ENCODE assay signal across 11 cellular contexts in the genomic region with DNA sequence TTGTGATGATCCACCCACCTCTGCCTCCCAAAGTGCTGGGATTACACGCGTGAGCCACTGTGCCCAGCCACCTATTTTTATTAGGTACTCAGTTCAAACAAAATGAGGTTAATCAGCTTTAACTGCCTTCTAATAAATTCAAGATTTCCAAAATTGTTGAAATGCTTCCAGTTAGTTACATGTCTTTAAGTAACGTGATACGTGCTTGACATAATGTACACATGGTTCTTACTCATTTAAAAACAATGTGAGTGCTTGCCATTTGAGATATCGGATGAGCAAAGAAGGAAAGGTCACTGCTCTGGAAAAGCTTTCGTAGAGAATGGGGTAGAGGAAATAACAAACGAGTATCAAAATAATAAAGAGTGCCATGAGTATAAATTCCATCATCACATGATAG.
DNase-seq lines count a peak whose midpoint lies in the region; ATAC-seq, FAIRE-seq and TF ChIP-seq lines count a peak whose summit lies in the region.
"Had no signal": no experiment of that assay in that cellular context is flagged by ENCODE, and none has a peak within 500 bp of the region (broad histone marks: within the 10 kb centered on the region; RNA-seq: fewer than 3 reads in every experiment).

No MANE protein-coding gene starts in this region.

- no peak for FAIRE-seq in A549 (lab: Jason Lieb, UNC)

- ATAC-seq in A549 (peak; percentile 69 to 70; a peak in 5 of 6 replicates), heart left ventricle (peak in 3 of 4 donors; percentile 31 to 59 (median 50)), GM19455 (IDR thresholded peaks at IDR 0.05; ENCODE audit: unreplicated experiment) (no peak), GM21717 (IDR thresholded peaks at IDR 0.05; ENCODE audit: unreplicated experiment) (no peak), HG02852 (IDR thresholded peaks at IDR 0.05; ENCODE audit: unreplicated experiment) (no peak), HG03565 (IDR thresholded peaks at IDR 0.05; ENCODE audit: unreplicated experiment) (no peak)

- DNase-seq in A549 (ENCODE audit: low read depth in 1 of 2, low spot score in 1 of 2): peak; percentile 26 to 33
- DNase-seq in H4 (ENCODE audit: low spot score): peak; percentile 62
- no peak for DNase-seq in activated T-helper 1 cell treated with anti-CD3 and anti-CD28 coated beads, Interleukin-12 subunit alpha, Interleukin-12 subunit beta, Interleukin-2, Interleukin-4 antibody, amounts not matched to agents 30 ng/mL and 10 ng/mL and 1 ng/mL, durations not matched to agents 14 hours and 24 hours and 36 hours (ENCODE audit: low spot score)
- DNase-seq in heart left ventricle: no peak
- DNase-seq: DMS 273 treated with DMSO at 0.1 percent for 48 hours, left cardiac atrium, NCI-H1417 had no signal

- WGBS in A549 (ENCODE audit: missing lambda C conversion rate): 29% methylated on average over 7 of the region's 7 CpGs
- 53 to 65% (median 57%) methylated on average over 7 of the region's 7 CpGs for WGBS in heart left ventricle, 4 donors

- H3K27ac ChIP-seq in A549 (peak overlapping the region in 1 of 2 experiments; percentile 13; a peak in 1 of 6 replicates), heart left ventricle (peak overlapping the region in 10 of 12 donors; percentile 7 to 52 (median 32))

- H3K4me1 ChIP-seq in A549 (peaks cover 22% of the 10 kb centered on the region), heart left ventricle (peaks cover 0 to 24% (median 9%) of the 10 kb centered on the region in 12 donors)

- no peak for TF ChIP-seq EP300 in A549 (IDR thresholded peaks at IDR 0.05)

- TF ChIP-seq CTCF in A549 (IDR thresholded peaks at IDR 0.05): no peak
- no peak for TF ChIP-seq CTCF in heart left ventricle (IDR thresholded peaks at IDR 0.05)

- no peaks in the 10 kb centered on the region for H3K9me3 Mint-ChIP-seq in activated T-helper 1 cell treated with anti-CD3 and anti-CD28 coated beads, Interleukin-12 subunit alpha, Interleukin-12 subunit beta, Interleukin-2, Interleukin-4 antibody, amounts not matched to agents 30 ng/mL and 10 ng/mL and 1 ng/mL, durations not matched to agents 14 hours and 24 hours and 36 hours

- peaks cover 0 to 99% (median 83%) of the 10 kb centered on the region in 9 donors for H3K36me3 ChIP-seq in heart left ventricle

- H3K27me3 Mint-ChIP-seq in activated T-helper 1 cell treated with anti-CD3 and anti-CD28 coated beads, Interleukin-12 subunit alpha, Interleukin-12 subunit beta, Interleukin-2, Interleukin-4 antibody, amounts not matched to agents 30 ng/mL and 10 ng/mL and 1 ng/mL, durations not matched to agents 14 hours and 24 hours and 36 hours (ENCODE audit: insufficient read depth): no peaks in the 10 kb centered on the region

- H3K4me3 ChIP-seq in A549: no peak overlapping the region
- H3K4me3 ChIP-seq in heart left ventricle: no peak overlapping the region

- intact Hi-C loops in activated T-helper 1 cell treated with anti-CD3 and anti-CD28 coated beads, Interleukin-12 subunit alpha, Interleukin-12 subunit beta, Interleukin-2, Interleukin-4 antibody, amounts not matched to agents 30 ng/mL and 10 ng/mL and 1 ng/mL, durations not matched to agents 14 hours and 24 hours and 36 hours (cut with micrococcal nuclease): loop anchor here (2.0 kb wide), 2 partner anchors 117 to 175 kb away; no protein-coding TSS in a partner anchor
- intact Hi-C loops in heart left ventricle (cut with DNase I): loop anchor here in 1 of 10 donors (5.0 kb wide), 1 partner anchor 115 kb away; no protein-coding TSS in a partner anchor

- POLR2A ChIA-PET in A549 (lab: Yijun Ruan, JAX): no interaction called here

- peak overlapping the region; percentile 61 for H3K27ac Mint-ChIP-seq in activated T-helper 1 cell treated with anti-CD3 and anti-CD28 coated beads, Interleukin-12 subunit alpha, Interleukin-12 subunit beta, Interleukin-2, Interleukin-4 antibody, amounts not matched to agents 30 ng/mL and 10 ng/mL and 1 ng/mL, durations not matched to agents 14 hours and 24 hours and 36 hours

- CTCF ChIA-PET in A549 (lab: Yijun Ruan, JAX): interaction anchor here (1.0 kb wide), 1 partner anchor 116 kb away, joined by 3 read pairs; no protein-coding TSS in a partner anchor

- H3K9me3 ChIP-seq in A549: no peaks in the 10 kb centered on the region
- H3K9me3 ChIP-seq in heart left ventricle: no peaks in the 10 kb centered on the region

- H3K36me3 Mint-ChIP-seq in activated T-helper 1 cell treated with anti-CD3 and anti-CD28 coated beads, Interleukin-12 subunit alpha, Interleukin-12 subunit beta, Interleukin-2, Interleukin-4 antibody, amounts not matched to agents 30 ng/mL and 10 ng/mL and 1 ng/mL, durations not matched to agents 14 hours and 24 hours and 36 hours (ENCODE audit: low read depth): peaks cover 50% of the 10 kb centered on the region

- H3K4me3 Mint-ChIP-seq in activated T-helper 1 cell treated with anti-CD3 and anti-CD28 coated beads, Interleukin-12 subunit alpha, Interleukin-12 subunit beta, Interleukin-2, Interleukin-4 antibody, amounts not matched to agents 30 ng/mL and 10 ng/mL and 1 ng/mL, durations not matched to agents 14 hours and 24 hours and 36 hours: no peak overlapping the region

- no peak for TF ChIP-seq RAD21 in A549 (conservative IDR thresholded peaks at IDR 0.05 in 1 of 2, IDR thresholded peaks at IDR 0.05 in 1 of 2)

- no peaks in the 10 kb centered on the region for H3K27me3 ChIP-seq in heart left ventricle

- peaks cover 42% of the 10 kb centered on the region for H3K4me1 Mint-ChIP-seq in activated T-helper 1 cell treated with anti-CD3 and anti-CD28 coated beads, Interleukin-12 subunit alpha, Interleukin-12 subunit beta, Interleukin-2, Interleukin-4 antibody, amounts not matched to agents 30 ng/mL and 10 ng/mL and 1 ng/mL, durations not matched to agents 14 hours and 24 hours and 36 hours (ENCODE audit: low read depth)

- H3K4me2 ChIP-seq in A549: peak overlapping the region; percentile 51

- no peak for TF ChIP-seq POLR2A in A549 (IDR thresholded peaks at IDR 0.05; ENCODE audit: low read length)
- no peak for TF ChIP-seq POLR2A in heart left ventricle (IDR thresholded peaks at IDR 0.05)

TF ChIP-seq in A549, 52 proteins besides CTCF, POLR2A, EP300 and RAD21:
- TF ChIP-seq HOXA7 (CRISPR knock-in tag; IDR thresholded peaks at IDR 0.05) (no peak), FOSL2 (IDR thresholded peaks at IDR 0.05) (no peak), FOSL2 (CRISPR knock-in tag; IDR thresholded peaks at IDR 0.05) (peak; percentile 67; the same call in 1 of the 2 replicates), NR3C1 (IDR thresholded peaks at IDR 0.05) (no peak)

Comparison
In these comparisons a context has a peak if more than half of its experiments do, and no peak if none do; other contexts are left out.
1. ATAC-seq: peak in A549 (2 of 2) and heart left ventricle (3 of 4); none in GM19455 (single experiment), GM21717 (single experiment), HG02852 (single experiment) and HG03565 (single experiment).
2. DNase-seq: peak in A549 (2 of 2) and H4 (single experiment); none in activated T-helper 1 cell treated with anti-CD3 and anti-CD28 coated beads, Interleukin-12 subunit alpha, Interleukin-12 subunit beta, Interleukin-2, Interleukin-4 antibody, amounts not matched to agents 30 ng/mL and 10 ng/mL and 1 ng/mL, durations not matched to agents 14 hours and 24 hours and 36 hours (single experiment) and heart left ventricle (0 of 5).